ENCODE assay signal across 1 cellular context in the genomic region with DNA sequence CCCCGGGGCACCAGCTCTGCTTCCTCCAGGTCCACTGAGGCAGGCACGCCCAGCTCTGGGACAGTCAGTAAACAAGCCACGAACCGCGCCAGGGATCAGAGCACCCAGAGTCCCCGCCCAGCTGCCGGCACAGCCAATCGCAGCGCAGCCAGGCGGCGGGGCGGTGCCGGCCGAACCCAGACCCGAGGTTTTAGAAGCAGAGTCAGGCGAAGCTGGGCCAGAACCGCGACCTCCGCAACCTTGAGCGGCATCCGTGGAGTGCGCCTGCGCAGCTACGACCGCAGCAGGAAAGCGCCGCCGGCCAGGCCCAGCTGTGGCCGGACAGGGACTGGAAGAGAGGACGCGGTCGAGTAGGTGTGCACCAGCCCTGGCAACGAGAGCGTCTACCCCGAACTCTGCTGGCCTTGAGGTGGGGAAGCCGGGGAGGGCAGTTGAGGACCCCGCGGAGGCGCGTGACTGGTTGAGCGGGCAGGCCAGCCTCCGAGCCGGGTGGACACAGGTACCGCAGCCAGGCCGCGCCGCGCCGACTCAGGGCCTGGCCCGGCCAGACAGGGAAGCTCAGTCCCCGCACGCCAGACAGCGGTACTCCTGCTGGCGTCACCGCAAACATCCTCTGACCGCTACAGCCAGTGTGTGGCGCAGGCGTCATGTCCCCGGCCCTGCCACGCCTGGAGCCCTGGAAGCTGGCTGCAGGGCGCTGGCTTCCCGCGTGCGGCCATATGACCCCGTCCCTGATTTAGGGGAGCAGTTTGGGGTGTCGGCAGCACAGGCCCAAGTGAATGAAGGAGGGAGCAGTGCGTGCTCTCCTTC.
A peak's percentile ranks its signal among the peaks of the same experiment; 100 is the strongest.
TF ChIP-seq lines count a peak whose summit lies in the region.

A gene (plus strand): TSS at position 220 of the 810 bp plus-strand sequence. CDS start 1,485 bp downstream, outside the sequence.

TF ChIP-seq in HepG2, 621 proteins besides CTCF, POLR2A, EP300 and RAD21 (continued from another document and continues in another):
- TF ChIP-seq, protein P1, sequence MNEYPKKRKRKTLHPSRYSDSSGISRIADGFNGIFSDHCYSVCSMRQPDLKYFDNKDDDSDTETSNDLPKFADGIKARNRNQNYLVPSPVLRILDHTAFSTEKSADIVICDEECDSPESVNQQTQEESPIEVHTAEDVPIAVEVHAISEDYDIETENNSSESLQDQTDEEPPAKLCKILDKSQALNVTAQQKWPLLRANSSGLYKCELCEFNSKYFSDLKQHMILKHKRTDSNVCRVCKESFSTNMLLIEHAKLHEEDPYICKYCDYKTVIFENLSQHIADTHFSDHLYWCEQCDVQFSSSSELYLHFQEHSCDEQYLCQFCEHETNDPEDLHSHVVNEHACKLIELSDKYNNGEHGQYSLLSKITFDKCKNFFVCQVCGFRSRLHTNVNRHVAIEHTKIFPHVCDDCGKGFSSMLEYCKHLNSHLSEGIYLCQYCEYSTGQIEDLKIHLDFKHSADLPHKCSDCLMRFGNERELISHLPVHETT (CRISPR knock-in tag; conservative IDR thresholded peaks at IDR 0.05): 0 out of 2 replicates have a peak, but pooled peaks have one; percentile 28
- TF ChIP-seq HNF4A (CRISPR knock-in tag; IDR thresholded peaks at IDR 0.05): peak; percentile 15; the same call in 1 of the 2 replicates
- no peak for TF ChIP-seq FOXP1 (IDR thresholded peaks at IDR 0.05)
- no peak for TF ChIP-seq FOXP1 (CRISPR knock-in tag; IDR thresholded peaks at IDR 0.05)
- 0 out of 2 replicates have a peak, but pooled peaks have one; percentile 22 for TF ChIP-seq ESRRA (CRISPR knock-in tag; IDR thresholded peaks at IDR 0.05; ENCODE audit: low read depth)
- peak; percentile 93 for TF ChIP-seq HOXA3 (CRISPR knock-in tag; IDR thresholded peaks at IDR 0.05)
- TF ChIP-seq, protein P2, sequence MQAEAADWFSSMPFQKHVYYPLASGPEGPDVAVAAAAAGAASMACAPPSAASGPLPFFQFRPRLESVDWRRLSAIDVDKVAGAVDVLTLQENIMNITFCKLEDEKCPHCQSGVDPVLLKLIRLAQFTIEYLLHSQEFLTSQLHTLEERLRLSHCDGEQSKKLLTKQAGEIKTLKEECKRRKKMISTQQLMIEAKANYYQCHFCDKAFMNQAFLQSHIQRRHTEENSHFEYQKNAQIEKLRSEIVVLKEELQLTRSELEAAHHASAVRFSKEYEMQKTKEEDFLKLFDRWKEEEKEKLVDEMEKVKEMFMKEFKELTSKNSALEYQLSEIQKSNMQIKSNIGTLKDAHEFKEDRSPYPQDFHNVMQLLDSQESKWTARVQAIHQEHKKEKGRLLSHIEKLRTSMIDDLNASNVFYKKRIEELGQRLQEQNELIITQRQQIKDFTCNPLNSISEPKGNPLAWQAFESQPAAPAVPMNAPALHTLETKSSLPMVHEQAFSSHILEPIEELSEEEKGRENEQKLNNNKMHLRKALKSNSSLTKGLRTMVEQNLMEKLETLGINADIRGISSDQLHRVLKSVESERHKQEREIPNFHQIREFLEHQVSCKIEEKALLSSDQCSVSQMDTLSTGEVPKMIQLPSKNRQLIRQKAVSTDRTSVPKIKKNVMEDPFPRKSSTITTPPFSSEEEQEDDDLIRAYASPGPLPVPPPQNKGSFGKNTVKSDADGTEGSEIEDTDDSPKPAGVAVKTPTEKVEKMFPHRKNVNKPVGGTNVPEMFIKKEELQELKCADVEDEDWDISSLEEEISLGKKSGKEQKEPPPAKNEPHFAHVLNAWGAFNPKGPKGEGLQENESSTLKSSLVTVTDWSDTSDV (CRISPR knock-in tag; IDR thresholded peaks at IDR 0.05): 0 out of 2 replicates have a peak, but pooled peaks have one; percentile 64
- TF ChIP-seq, protein P3, sequence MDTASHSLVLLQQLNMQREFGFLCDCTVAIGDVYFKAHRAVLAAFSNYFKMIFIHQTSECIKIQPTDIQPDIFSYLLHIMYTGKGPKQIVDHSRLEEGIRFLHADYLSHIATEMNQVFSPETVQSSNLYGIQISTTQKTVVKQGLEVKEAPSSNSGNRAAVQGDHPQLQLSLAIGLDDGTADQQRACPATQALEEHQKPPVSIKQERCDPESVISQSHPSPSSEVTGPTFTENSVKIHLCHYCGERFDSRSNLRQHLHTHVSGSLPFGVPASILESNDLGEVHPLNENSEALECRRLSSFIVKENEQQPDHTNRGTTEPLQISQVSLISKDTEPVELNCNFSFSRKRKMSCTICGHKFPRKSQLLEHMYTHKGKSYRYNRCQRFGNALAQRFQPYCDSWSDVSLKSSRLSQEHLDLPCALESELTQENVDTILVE (CRISPR knock-in tag; IDR thresholded peaks at IDR 0.05): no peak; the same call in 1 of the 2 replicates
- TF ChIP-seq SRSF1 (optimal IDR thresholded peaks at IDR 0.05; ENCODE audit: low read depth, low read length): no peak
- no peak for TF ChIP-seq HMGA1 (CRISPR knock-in tag; conservative IDR thresholded peaks at IDR 0.05)
- TF ChIP-seq, protein P4, sequence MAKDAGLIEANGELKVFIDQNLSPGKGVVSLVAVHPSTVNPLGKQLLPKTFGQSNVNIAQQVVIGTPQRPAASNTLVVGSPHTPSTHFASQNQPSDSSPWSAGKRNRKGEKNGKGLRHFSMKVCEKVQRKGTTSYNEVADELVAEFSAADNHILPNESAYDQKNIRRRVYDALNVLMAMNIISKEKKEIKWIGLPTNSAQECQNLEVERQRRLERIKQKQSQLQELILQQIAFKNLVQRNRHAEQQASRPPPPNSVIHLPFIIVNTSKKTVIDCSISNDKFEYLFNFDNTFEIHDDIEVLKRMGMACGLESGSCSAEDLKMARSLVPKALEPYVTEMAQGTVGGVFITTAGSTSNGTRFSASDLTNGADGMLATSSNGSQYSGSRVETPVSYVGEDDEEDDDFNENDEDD (CRISPR knock-in tag; IDR thresholded peaks at IDR 0.05; ENCODE audit: borderline replicate concordance): peak; percentile 77
- TF ChIP-seq HOXA5 (CRISPR knock-in tag; IDR thresholded peaks at IDR 0.05): peak; percentile 90
- peak; percentile 43; the same call in 1 of the 2 replicates for TF ChIP-seq ZNF83 (CRISPR knock-in tag; IDR thresholded peaks at IDR 0.05; ENCODE audit: borderline replicate concordance)
- TF ChIP-seq, protein P5, sequence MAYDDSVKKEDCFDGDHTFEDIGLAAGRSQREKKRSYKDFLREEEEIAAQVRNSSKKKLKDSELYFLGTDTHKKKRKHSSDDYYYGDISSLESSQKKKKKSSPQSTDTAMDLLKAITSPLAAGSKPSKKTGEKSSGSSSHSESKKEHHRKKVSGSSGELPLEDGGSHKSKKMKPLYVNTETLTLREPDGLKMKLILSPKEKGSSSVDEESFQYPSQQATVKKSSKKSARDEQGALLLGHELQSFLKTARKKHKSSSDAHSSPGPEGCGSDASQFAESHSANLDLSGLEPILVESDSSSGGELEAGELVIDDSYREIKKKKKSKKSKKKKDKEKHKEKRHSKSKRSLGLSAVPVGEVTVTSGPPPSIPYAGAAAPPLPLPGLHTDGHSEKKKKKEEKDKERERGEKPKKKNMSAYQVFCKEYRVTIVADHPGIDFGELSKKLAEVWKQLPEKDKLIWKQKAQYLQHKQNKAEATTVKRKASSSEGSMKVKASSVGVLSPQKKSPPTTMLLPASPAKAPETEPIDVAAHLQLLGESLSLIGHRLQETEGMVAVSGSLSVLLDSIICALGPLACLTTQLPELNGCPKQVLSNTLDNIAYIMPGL (CRISPR knock-in tag; IDR thresholded peaks at IDR 0.05; ENCODE audit: borderline replicate concordance in 1 of 2, low read depth in 1 of 2): peak; percentile 92 to 95
- peak; percentile 66; the same call in 1 of the 2 replicates for TF ChIP-seq CBX5 (CRISPR knock-in tag; IDR thresholded peaks at IDR 0.05; ENCODE audit: borderline replicate concordance)
- TF ChIP-seq, protein P6, sequence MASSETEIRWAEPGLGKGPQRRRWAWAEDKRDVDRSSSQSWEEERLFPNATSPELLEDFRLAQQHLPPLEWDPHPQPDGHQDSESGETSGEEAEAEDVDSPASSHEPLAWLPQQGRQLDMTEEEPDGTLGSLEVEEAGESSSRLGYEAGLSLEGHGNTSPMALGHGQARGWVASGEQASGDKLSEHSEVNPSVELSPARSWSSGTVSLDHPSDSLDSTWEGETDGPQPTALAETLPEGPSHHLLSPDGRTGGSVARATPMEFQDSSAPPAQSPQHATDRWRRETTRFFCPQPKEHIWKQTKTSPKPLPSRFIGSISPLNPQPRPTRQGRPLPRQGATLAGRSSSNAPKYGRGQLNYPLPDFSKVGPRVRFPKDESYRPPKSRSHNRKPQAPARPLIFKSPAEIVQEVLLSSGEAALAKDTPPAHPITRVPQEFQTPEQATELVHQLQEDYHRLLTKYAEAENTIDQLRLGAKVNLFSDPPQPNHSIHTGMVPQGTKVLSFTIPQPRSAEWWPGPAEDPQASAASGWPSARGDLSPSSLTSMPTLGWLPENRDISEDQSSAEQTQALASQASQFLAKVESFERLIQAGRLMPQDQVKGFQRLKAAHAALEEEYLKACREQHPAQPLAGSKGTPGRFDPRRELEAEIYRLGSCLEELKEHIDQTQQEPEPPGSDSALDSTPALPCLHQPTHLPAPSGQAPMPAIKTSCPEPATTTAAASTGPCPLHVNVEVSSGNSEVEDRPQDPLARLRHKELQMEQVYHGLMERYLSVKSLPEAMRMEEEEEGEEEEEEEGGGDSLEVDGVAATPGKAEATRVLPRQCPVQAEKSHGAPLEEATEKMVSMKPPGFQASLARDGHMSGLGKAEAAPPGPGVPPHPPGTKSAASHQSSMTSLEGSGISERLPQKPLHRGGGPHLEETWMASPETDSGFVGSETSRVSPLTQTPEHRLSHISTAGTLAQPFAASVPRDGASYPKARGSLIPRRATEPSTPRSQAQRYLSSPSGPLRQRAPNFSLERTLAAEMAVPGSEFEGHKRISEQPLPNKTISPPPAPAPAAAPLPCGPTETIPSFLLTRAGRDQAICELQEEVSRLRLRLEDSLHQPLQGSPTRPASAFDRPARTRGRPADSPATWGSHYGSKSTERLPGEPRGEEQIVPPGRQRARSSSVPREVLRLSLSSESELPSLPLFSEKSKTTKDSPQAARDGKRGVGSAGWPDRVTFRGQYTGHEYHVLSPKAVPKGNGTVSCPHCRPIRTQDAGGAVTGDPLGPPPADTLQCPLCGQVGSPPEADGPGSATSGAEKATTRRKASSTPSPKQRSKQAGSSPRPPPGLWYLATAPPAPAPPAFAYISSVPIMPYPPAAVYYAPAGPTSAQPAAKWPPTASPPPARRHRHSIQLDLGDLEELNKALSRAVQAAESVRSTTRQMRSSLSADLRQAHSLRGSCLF (CRISPR knock-in tag; IDR thresholded peaks at IDR 0.05; ENCODE audit: borderline replicate concordance): peak; percentile 76; the same call in 1 of the 2 replicates
- TF ChIP-seq, protein P7, sequence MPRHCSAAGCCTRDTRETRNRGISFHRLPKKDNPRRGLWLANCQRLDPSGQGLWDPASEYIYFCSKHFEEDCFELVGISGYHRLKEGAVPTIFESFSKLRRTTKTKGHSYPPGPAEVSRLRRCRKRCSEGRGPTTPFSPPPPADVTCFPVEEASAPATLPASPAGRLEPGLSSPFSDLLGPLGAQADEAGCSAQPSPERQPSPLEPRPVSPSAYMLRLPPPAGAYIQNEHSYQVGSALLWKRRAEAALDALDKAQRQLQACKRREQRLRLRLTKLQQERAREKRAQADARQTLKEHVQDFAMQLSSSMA (CRISPR knock-in tag; IDR thresholded peaks at IDR 0.05): peak; percentile 56; the same call in 1 of the 2 replicates
- TF ChIP-seq ZNF761 (CRISPR knock-in tag; conservative IDR thresholded peaks at IDR 0.05): peak; percentile 65; the same call in 1 of the 2 replicates
- TF ChIP-seq, protein P8, sequence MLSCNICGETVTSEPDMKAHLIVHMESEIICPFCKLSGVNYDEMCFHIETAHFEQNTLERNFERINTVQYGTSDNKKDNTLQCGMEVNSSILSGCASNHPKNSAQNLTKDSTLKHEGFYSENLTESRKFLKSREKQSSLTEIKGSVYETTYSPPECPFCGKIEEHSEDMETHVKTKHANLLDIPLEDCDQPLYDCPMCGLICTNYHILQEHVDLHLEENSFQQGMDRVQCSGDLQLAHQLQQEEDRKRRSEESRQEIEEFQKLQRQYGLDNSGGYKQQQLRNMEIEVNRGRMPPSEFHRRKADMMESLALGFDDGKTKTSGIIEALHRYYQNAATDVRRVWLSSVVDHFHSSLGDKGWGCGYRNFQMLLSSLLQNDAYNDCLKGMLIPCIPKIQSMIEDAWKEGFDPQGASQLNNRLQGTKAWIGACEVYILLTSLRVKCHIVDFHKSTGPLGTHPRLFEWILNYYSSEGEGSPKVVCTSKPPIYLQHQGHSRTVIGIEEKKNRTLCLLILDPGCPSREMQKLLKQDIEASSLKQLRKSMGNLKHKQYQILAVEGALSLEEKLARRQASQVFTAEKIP (CRISPR knock-in tag; IDR thresholded peaks at IDR 0.05; ENCODE audit: borderline replicate concordance): no peak
- TF ChIP-seq, protein P9, sequence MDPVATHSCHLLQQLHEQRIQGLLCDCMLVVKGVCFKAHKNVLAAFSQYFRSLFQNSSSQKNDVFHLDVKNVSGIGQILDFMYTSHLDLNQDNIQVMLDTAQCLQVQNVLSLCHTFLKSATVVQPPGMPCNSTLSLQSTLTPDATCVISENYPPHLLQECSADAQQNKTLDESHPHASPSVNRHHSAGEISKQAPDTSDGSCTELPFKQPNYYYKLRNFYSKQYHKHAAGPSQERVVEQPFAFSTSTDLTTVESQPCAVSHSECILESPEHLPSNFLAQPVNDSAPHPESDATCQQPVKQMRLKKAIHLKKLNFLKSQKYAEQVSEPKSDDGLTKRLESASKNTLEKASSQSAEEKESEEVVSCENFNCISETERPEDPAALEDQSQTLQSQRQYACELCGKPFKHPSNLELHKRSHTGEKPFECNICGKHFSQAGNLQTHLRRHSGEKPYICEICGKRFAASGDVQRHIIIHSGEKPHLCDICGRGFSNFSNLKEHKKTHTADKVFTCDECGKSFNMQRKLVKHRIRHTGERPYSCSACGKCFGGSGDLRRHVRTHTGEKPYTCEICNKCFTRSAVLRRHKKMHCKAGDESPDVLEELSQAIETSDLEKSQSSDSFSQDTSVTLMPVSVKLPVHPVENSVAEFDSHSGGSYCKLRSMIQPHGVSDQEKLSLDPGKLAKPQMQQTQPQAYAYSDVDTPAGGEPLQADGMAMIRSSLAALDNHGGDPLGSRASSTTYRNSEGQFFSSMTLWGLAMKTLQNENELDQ (CRISPR knock-in tag; IDR thresholded peaks at IDR 0.05; ENCODE audit: borderline replicate concordance): no peak; the same call in 1 of the 2 replicates
- TF ChIP-seq U2AF1 (optimal IDR thresholded peaks at IDR 0.05; ENCODE audit: low read depth, low read length): peak; percentile 17
- TF ChIP-seq ZNF282 (IDR thresholded peaks at IDR 0.05; ENCODE audit: partially characterized antibody): no peak
- no peak; the same call in 1 of the 2 replicates for TF ChIP-seq ARID2 (CRISPR knock-in tag; IDR thresholded peaks at IDR 0.05; ENCODE audit: borderline replicate concordance)
- TF ChIP-seq ZNF224 (CRISPR knock-in tag; IDR thresholded peaks at IDR 0.05): peak; percentile 91; the same call in 1 of the 2 replicates
- no peak for TF ChIP-seq ZFP36 (IDR thresholded peaks at IDR 0.05; ENCODE audit: borderline replicate concordance, low read depth, low read length, partially characterized antibody)
- no peak for TF ChIP-seq TGIF2 (CRISPR knock-in tag; IDR thresholded peaks at IDR 0.05)
- peak; percentile 68 for TF ChIP-seq ZNF605 (CRISPR knock-in tag; IDR thresholded peaks at IDR 0.05)
- no peak for TF ChIP-seq ATRX (CRISPR knock-in tag; IDR thresholded peaks at IDR 0.05; ENCODE audit: borderline replicate concordance)
